Comparison of ENCODE assay signal across 8 cellular contexts in the genomic region with DNA sequence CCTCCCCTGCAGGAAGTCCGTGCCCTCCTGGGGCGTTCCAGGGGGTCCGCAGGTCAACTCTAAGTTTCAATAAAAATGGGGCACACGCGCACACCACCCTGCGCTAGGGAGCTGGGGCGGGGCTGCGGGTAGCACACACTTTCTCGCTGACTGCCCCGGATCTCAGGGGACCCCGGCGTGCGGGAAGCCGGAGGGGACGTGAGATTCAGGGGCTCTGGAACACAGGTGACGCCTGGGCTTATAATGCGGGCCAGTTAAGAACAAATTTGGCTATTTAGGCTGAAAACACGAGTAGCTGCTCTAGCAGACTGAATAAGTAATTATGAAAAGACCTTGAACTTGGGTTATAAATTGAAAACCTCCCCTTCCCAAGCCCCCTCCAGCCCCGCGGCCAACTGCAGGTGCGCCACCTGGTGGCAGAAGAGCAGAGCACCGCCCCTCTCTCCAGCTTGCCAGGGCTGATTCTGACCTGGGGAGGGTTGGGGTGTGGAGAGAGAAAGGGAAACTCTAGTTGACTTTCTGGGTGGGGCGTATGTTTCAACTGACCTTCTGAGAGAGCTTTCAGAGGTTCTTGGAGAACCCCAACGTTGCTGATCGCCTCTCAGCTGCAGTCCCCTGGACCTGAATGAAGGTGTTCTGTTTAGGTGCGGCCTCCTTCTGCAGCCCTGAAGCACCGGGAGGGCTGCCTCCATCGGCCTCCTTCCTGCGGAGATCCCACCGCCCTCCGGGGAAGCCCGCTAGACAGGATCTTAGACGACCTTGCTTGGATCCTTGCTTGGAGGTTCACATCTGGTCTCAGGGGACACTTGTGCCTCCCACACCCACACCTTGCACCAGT.
DNase-seq lines count a peak whose midpoint lies in the region; ATAC-seq and TF ChIP-seq lines count a peak whose summit lies in the region.

No MANE protein-coding gene starts in this region.

- intact Hi-C loops in sciatic nerve (cut with DNase I): no loop called here

- ATAC-seq in HG02759 (IDR thresholded peaks at IDR 0.05; ENCODE audit: unreplicated experiment) (peak; percentile 78), sciatic nerve (peak; percentile 69), GM19467 (IDR thresholded peaks at IDR 0.05; ENCODE audit: unreplicated experiment) (no peak)
- ATAC-seq in activated T-cell treated with anti-CD3 and anti-CD28 coated beads, Interleukin-2, amount 50 U/mL, for 72 hours (replicated peaks in 1 of 2): peak; percentile 84 to 85

- peak overlapping the region; percentile 75 to 79 for H3K4me3 Mint-ChIP-seq in activated T-cell treated with anti-CD3 and anti-CD28 coated beads, Interleukin-2, amount 50 U/mL, for 72 hours

- H3K27me3 Mint-ChIP-seq in activated T-cell treated with anti-CD3 and anti-CD28 coated beads, Interleukin-2, amount 50 U/mL, for 72 hours (ENCODE audit: low read depth): peaks cover 11% of the 10 kb centered on the region

- peak; percentile 89 for TF ChIP-seq CTCF in GM12874 (IDR thresholded peaks at IDR 0.05; ENCODE audit: insufficient read depth, low read depth, low read length)

- H3K4me1 Mint-ChIP-seq in activated T-cell treated with anti-CD3 and anti-CD28 coated beads, Interleukin-2, amount 50 U/mL, for 72 hours (ENCODE audit: low read depth): peaks cover 12% of the 10 kb centered on the region

- DNase-seq in NCI-H69 (lab: John Stamatoyannopoulos, UW) (peak; percentile 64), glomerular visceral epithelial cell (ENCODE audit: extremely low spot score) (peak; percentile 22), sciatic nerve (ENCODE audit: low spot score) (no peak), epidermal melanocyte (ENCODE audit: insufficient read length, low spot score) (no peak)
- peak; percentile 57 to 73 for DNase-seq in activated T-cell treated with anti-CD3 and anti-CD28 coated beads, Interleukin-2, amount 50 U/mL, for 72 hours

- no peaks in the 10 kb centered on the region for H3K9me3 Mint-ChIP-seq in activated T-cell treated with anti-CD3 and anti-CD28 coated beads, Interleukin-2, amount 50 U/mL, for 72 hours

- H3K36me3 Mint-ChIP-seq in activated T-cell treated with anti-CD3 and anti-CD28 coated beads, Interleukin-2, amount 50 U/mL, for 72 hours (ENCODE audit: insufficient read depth in 2 of 2): no peaks in the 10 kb centered on the region

- no peak overlapping the region for H3K27ac Mint-ChIP-seq in activated T-cell treated with anti-CD3 and anti-CD28 coated beads, Interleukin-2, amount 50 U/mL, for 72 hours

Comparison
In these comparisons a context has a peak if more than half of its experiments do, and no peak if none do; other contexts are left out.
1. DNase-seq: peak in NCI-H69 (single experiment), activated T-cell treated with anti-CD3 and anti-CD28 coated beads, Interleukin-2, amount 50 U/mL, for 72 hours (2 of 2) and glomerular visceral epithelial cell (single experiment); none in sciatic nerve (single experiment) and epidermal melanocyte (single experiment).